ENCODE assay signal across 15 cellular contexts in the genomic region with DNA sequence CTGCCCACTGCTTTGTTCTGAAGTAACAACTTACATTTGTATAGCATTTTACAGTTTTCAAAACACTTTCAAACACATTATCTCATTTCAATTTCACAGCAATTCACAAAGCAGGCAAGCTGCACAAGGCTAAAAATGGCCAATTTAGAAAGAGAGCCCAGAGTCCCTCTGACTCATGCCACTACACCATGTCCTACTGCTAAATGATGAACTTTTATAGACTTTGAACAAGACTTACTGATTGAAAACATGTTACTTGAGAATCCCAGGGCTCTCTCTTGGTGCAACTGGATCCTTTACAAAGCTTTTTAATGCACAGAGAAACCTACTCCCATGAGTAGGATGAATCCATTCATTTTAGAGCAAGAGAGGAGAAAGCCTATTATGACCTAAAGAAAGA. TPM values are rescaled to one million over a fixed set of nuclear protein-coding genes. Genes with fewer than 3 reads are reported as not detected.
DNase-seq lines count a peak whose midpoint lies in the region; ATAC-seq and TF ChIP-seq lines count a peak whose summit lies in the region.
"Had no signal": no experiment of that assay in that cellular context is flagged by ENCODE, and none has a peak within 500 bp of the region (broad histone marks: within the 10 kb centered on the region; RNA-seq: fewer than 3 reads in every experiment).

No MANE protein-coding gene starts in this region.

- intact Hi-C loops in psoas muscle (cut with DNase I), result no loop called here

- H3K4me3 ChIP-seq in fibroblast of mammary gland (ENCODE audit: control insufficient read depth, low read depth, low read length) (no peak overlapping the region), psoas muscle (no peak overlapping the region)
- H3K4me3 ChIP-seq: BLaER1 treated with 17β-estradiol and CSF1 and Interleukin-3, amounts not matched to agents 10 nM and 100 nM had no signal

- H3K27me3 ChIP-seq in psoas muscle (ENCODE audit: insufficient read depth in 3 of 3, low read length in 2 of 3), result no peaks in the 10 kb centered on the region
- H3K27me3 ChIP-seq: BLaER1 treated with 17β-estradiol and CSF1 and Interleukin-3, amounts not matched to agents 10 nM and 100 nM had no signal

- ATAC-seq in psoas muscle (peak in 1 of 4 donors; percentile 58), GM21528 (IDR thresholded peaks at IDR 0.05; ENCODE audit: low FRiP score, unreplicated experiment) (no peak)

- no peaks in the 10 kb centered on the region for H3K36me3 ChIP-seq in psoas muscle (ENCODE audit: insufficient read depth in 1 of 2, low read depth in 1 of 2)

- peak overlapping the region; percentile 75 for H3K27ac ChIP-seq in psoas muscle
- H3K27ac ChIP-seq: BLaER1 treated with 17β-estradiol and CSF1 and Interleukin-3, amounts not matched to agents 10 nM and 100 nM had no signal

- H3K4me1 ChIP-seq in psoas muscle, result peaks cover 12% of the 10 kb centered on the region

- H3K9me3 ChIP-seq in psoas muscle, result no peaks in the 10 kb centered on the region
- H3K9me3 ChIP-seq: BLaER1 treated with 17β-estradiol and CSF1 and Interleukin-3, amounts not matched to agents 10 nM and 100 nM had no signal

- DNase-seq in EH (ENCODE audit: low read depth) (peak; percentile 29), LHCN-M2 (ENCODE audit: low read depth) (peak; percentile 12), fibroblast of mammary gland (ENCODE audit: low read depth) (peak; percentile 15), psoas muscle (no peak), HK-2 (ENCODE audit: unreplicated experiment) (no peak), activated T-cell treated with anti-CD3 and anti-CD28 coated beads for 4 hours (no peak)
- DNase-seq in stimulated activated CD4-positive, alpha-beta T cell treated with anti-CD3 and anti-CD28 coated beads, Interleukin-2, amount 100 ng/mL, for 24 hours, result no peak
- DNase-seq: ACHN; CD4-positive, CD25-positive, alpha-beta regulatory T cell; DMS53; GOT3; H9 had no signal

- no peak for TF ChIP-seq CTCF in fibroblast of mammary gland (conservative IDR thresholded peaks at IDR 0.05; ENCODE audit: control insufficient read depth, insufficient read depth, low read depth, low read length)
- no peak for TF ChIP-seq CTCF in psoas muscle (IDR thresholded peaks at IDR 0.05)

RNA-seq across cellular contexts. Expression of gene G3BP2, which starts 5.8 kb away (rescaled TPM):
- total RNA-seq in LHCN-M2 (2014; rRNA removed) (181 and 184 TPM in 2 replicates), psoas muscle (100 to 1,000 TPM; 126 to 219 (median 156) TPM)
- polyA plus RNA-seq in LHCN-M2 (2012), result 62.1 TPM
- 100 to 1,000 TPM in 1 of 3 donors, 10 to 100 TPM in 2; 34.8 to 145 (median 39.5) TPM for polyA plus RNA-seq in psoas muscle

RNA-seq across cellular contexts. Expression of gene USO1, which starts 45.4 kb away (rescaled TPM):
- 81.7 and 94.9 TPM in 2 replicates for total RNA-seq in LHCN-M2 (2014; rRNA removed)
- 22.9 TPM for polyA plus RNA-seq in LHCN-M2 (2012)
- total RNA-seq in psoas muscle, result 100 to 1,000 TPM; 175 to 210 (median 180) TPM
- 100 to 1,000 TPM in 2 of 3 donors, 10 to 100 TPM in 1; 49.5 to 224 (median 136) TPM for polyA plus RNA-seq in psoas muscle

RNA-seq across cellular contexts. Expression of gene CDKL2, which starts 48.6 kb away (rescaled TPM):
- total RNA-seq in LHCN-M2 (2014; rRNA removed) (0.06 and 1.0 TPM in 2 replicates), psoas muscle (under 1 TPM in 1 of 4 donors, not detected in 3; 0.30 TPM)
- 0.24 TPM for polyA plus RNA-seq in LHCN-M2 (2012)
- under 1 TPM in 1 of 3 donors, not detected in 2; 0.40 TPM for polyA plus RNA-seq in psoas muscle
- total RNA-seq: A172 had no signal

Comparison
In these comparisons a context has a peak if more than half of its experiments do, and no peak if none do; other contexts are left out.
1. DNase-seq: peak in EH (single experiment), LHCN-M2 (single experiment) and fibroblast of mammary gland (single experiment); none in psoas muscle (0 of 2), HK-2 (single experiment), stimulated activated CD4-positive, alpha-beta T cell treated with anti-CD3 and anti-CD28 coated beads, Interleukin-2, amount 100 ng/mL, for 24 hours (0 of 2) and activated T-cell treated with anti-CD3 and anti-CD28 coated beads for 4 hours (single experiment).